Comparison of ENCODE assay signal across 1 cellular context in genomic region chr2:215851091-215851490, GRCh38.
TF ChIP-seq lines count a peak whose summit lies in the region.

No MANE protein-coding gene starts in this region.

TF ChIP-seq in IMR-90, 13 proteins besides CTCF, POLR2A, EP300 and RAD21 (continued from another document):
- no peak for TF ChIP-seq ELK1 (IDR thresholded peaks at IDR 0.05; ENCODE audit: borderline replicate concordance, low read depth, low read length)
- no peak for TF ChIP-seq RFX5 (IDR thresholded peaks at IDR 0.05; ENCODE audit: low read depth, low read length)
- no peak for TF ChIP-seq RCOR1 (IDR thresholded peaks at IDR 0.05; ENCODE audit: insufficient replicate concordance, low read length)
- TF ChIP-seq MAZ (IDR thresholded peaks at IDR 0.05; ENCODE audit: borderline replicate concordance, low read depth, low read length), result no peak
- no peak for TF ChIP-seq NFE2L2 (IDR thresholded peaks at IDR 0.05; ENCODE audit: low read depth, low read length)
- no peak for TF ChIP-seq MAFK (IDR thresholded peaks at IDR 0.05; ENCODE audit: low read depth, low read length)
- TF ChIP-seq, protein P1, sequence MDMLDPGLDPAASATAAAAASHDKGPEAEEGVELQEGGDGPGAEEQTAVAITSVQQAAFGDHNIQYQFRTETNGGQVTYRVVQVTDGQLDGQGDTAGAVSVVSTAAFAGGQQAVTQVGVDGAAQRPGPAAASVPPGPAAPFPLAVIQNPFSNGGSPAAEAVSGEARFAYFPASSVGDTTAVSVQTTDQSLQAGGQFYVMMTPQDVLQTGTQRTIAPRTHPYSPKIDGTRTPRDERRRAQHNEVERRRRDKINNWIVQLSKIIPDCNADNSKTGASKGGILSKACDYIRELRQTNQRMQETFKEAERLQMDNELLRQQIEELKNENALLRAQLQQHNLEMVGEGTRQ (IDR thresholded peaks at IDR 0.05; ENCODE audit: low read depth, low read length), result no peak
- no peak for TF ChIP-seq CHD1 (IDR thresholded peaks at IDR 0.05; ENCODE audit: low read depth, low read length)
